In the genomic region with DNA sequence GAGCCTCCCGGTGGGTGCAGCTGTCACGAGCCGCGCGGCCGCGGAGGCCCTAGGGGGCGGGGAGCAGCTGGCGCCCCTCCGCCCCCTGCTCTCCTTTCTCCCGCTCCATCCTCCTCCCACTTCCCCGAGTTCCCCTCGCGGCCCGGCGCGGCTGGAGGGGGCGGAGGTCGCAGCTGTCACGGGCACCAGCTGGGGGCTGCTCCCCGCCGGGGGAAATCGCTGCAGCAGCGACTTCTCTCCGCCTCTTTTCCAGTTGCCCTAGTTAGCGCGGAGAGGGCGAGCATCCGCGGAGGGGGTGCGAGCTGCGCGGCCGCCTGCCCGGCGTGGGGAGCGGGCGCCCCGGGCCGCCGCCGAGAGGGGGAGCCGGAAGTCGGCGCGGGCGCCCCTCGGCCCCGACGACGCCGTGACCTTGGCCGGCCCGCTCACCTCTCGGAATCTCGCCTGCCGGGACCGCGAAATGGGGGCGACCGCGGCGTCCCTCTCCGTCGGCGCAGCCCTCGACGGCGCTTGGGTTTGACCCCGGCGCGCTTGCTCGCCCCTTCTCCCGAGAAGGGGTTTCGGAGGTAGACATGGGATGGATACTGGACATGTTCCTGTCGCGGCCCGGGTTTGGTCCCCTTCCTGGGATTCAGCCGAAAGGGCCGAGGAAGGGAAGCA, we compare ENCODE assay signal across 7 cellular contexts.
DNase-seq lines count a peak whose midpoint lies in the region; ATAC-seq and TF ChIP-seq lines count a peak whose summit lies in the region.

No MANE protein-coding gene starts in this region.

- TF ChIP-seq CTCF in epithelial cell of esophagus (IDR thresholded peaks at IDR 0.05; ENCODE audit: insufficient read depth, low read depth, low read length, missing control alignments): no peak

- H3K36me3 ChIP-seq in muscle layer of colon (ENCODE audit: insufficient read depth, low read length): no peaks in the 10 kb centered on the region

- no peaks in the 10 kb centered on the region for H3K9me3 ChIP-seq in muscle layer of colon (ENCODE audit: low read length)

- ATAC-seq in GM18861 (IDR thresholded peaks at IDR 0.05; ENCODE audit: unreplicated experiment) (peak; percentile 31), HG02938 (IDR thresholded peaks at IDR 0.05; ENCODE audit: unreplicated experiment) (peak; percentile 28)

- DNase-seq in NCI-H524 (lab: John Stamatoyannopoulos, UW): peak; percentile 77 to 86
- DNase-seq in activated T-cell treated with anti-CD3 and anti-CD28 coated beads for 1 hour (ENCODE audit: low read depth): peak; percentile 30
- no peak for DNase-seq in epithelial cell of esophagus (ENCODE audit: low read depth)
- peak; percentile 18 to 28 for DNase-seq in stimulated activated CD8-positive, alpha-beta memory T cell treated with anti-CD3 and anti-CD28 coated beads, Interleukin-7, amount 100 ng/mL, for 1 hour (ENCODE audit: low read depth in 2 of 2)

- H3K4me1 ChIP-seq in muscle layer of colon (ENCODE audit: insufficient read depth, low read length): peaks cover 26% of the 10 kb centered on the region

- H3K9ac ChIP-seq in muscle layer of colon (ENCODE audit: low read length): peak overlapping the region; percentile 86

- H3K27ac ChIP-seq in muscle layer of colon (ENCODE audit: low read depth, low read length): peak overlapping the region; percentile 76

- H3K27me3 ChIP-seq in muscle layer of colon (ENCODE audit: control insufficient read depth in 1 of 2, insufficient read depth in 2 of 2, low read length in 2 of 2): no peaks in the 10 kb centered on the region

- peak overlapping the region; percentile 72 for H3K4me3 ChIP-seq in epithelial cell of esophagus (ENCODE audit: low read length)
- H3K4me3 ChIP-seq in muscle layer of colon (ENCODE audit: low read depth in 1 of 2, low read length in 2 of 2): peak overlapping the region; percentile 75 to 89
